13 cellular contexts compared by ENCODE assay signal in genomic region chr1:12159826-12160225, GRCh38. TPM values are rescaled to one million over a fixed set of nuclear protein-coding genes. Genes with fewer than 3 reads are reported as not detected.
DNase-seq lines count a peak whose midpoint lies in the region; ATAC-seq and TF ChIP-seq lines count a peak whose summit lies in the region.
"Had no signal": no experiment of that assay in that cellular context is flagged by ENCODE, and none has a peak within 500 bp of the region (broad histone marks: within the 10 kb centered on the region; RNA-seq: fewer than 3 reads in every experiment).

No MANE protein-coding gene starts in this region.

- no peak overlapping the region for H4K8ac ChIP-seq in trophoblast cell (ENCODE audit: low read depth, low read length)

- no peak overlapping the region for H2BK120ac ChIP-seq in trophoblast cell (ENCODE audit: insufficient read depth, low read length, poor library complexity)

- peak; percentile 48 for DNase-seq in activated CD8-positive, alpha-beta memory T cell treated with anti-CD3 and anti-CD28 coated beads, Interleukin-2, amount 50 U/mL, for 4 hours
- no peak for DNase-seq in activated CD8-positive, alpha-beta memory T cell treated with anti-CD3 and anti-CD28 coated beads for 24 hours
- peak; percentile 62 for DNase-seq in RPMI8226
- DNase-seq in activated naive CD8-positive, alpha-beta T cell treated with anti-CD3 and anti-CD28 coated beads, Interleukin-2, amount 50 U/mL, for 24 hours, result no peak
- peak; percentile 75 to 87 for DNase-seq in trophoblast cell
- no peak for DNase-seq in NCI-H187 (lab: John Stamatoyannopoulos, UW)
- no peak for DNase-seq in T1000 (lab: John Stamatoyannopoulos, UW)
- no peak for DNase-seq in erythroblast (lab: John Stamatoyannopoulos, UW)
- DNase-seq: ACHN, cortex of kidney, DND-41 had no signal

- no peak overlapping the region for H3K27ac ChIP-seq in trophoblast cell (ENCODE audit: low read depth, low read length)

- no peak overlapping the region for H3K4me3 ChIP-seq in trophoblast cell (ENCODE audit: low read depth, low read length)
- H3K4me3 ChIP-seq: upper lobe of left lung had no signal

- WGBS in trophoblast cell (ENCODE audit: extremely low coverage, insufficient coverage, insufficient read length), result no CpG with 5 or more reads among the region's 7 CpGs

- H3K4me2 ChIP-seq in trophoblast cell (ENCODE audit: low read length), result no peak overlapping the region
- H3K4me2 ChIP-seq: KMS-11 had no signal

- H3K4me1 ChIP-seq in trophoblast cell (ENCODE audit: control insufficient read depth in 1 of 2, insufficient read depth in 2 of 2, low read length in 2 of 2), result peaks cover 15 to 24% of the 10 kb centered on the region in 2 experiments

- H2BK5ac ChIP-seq in trophoblast cell (ENCODE audit: low read depth, low read length, poor library complexity), result no peak overlapping the region

- no peak overlapping the region for H4K12ac ChIP-seq in trophoblast cell (ENCODE audit: low read depth, low read length)

- no peaks in the 10 kb centered on the region for H3K9me3 Mint-ChIP-seq in activated naive CD8-positive, alpha-beta T cell treated with anti-CD3 and anti-CD28 coated beads, Interleukin-2, amount 50 U/mL, for 24 hours

- no peak overlapping the region for H2AFZ ChIP-seq in trophoblast cell (ENCODE audit: insufficient read depth, low read length, poor library complexity)

- TF ChIP-seq POLR2A in erythroblast (IDR thresholded peaks at IDR 0.05; ENCODE audit: low read length), result no peak

- no peaks in the 10 kb centered on the region for H3K36me3 Mint-ChIP-seq in activated naive CD8-positive, alpha-beta T cell treated with anti-CD3 and anti-CD28 coated beads, Interleukin-2, amount 50 U/mL, for 24 hours (ENCODE audit: low read depth)

- H2AK5ac ChIP-seq in trophoblast cell (ENCODE audit: low read length), result no peak overlapping the region

- H3K4ac ChIP-seq in trophoblast cell (ENCODE audit: low read depth, low read length), result no peak overlapping the region

- no peak for ATAC-seq in activated naive CD8-positive, alpha-beta T cell treated with anti-CD3 and anti-CD28 coated beads, Interleukin-2, amount 50 U/mL, for 24 hours

- no peaks in the 10 kb centered on the region for H3K79me2 ChIP-seq in trophoblast cell (ENCODE audit: control insufficient read depth, insufficient read depth, low read length, poor library complexity)

- peak overlapping the region; percentile 88 for H3K27ac Mint-ChIP-seq in activated naive CD8-positive, alpha-beta T cell treated with anti-CD3 and anti-CD28 coated beads, Interleukin-2, amount 50 U/mL, for 24 hours

- H3K4me3 Mint-ChIP-seq in activated naive CD8-positive, alpha-beta T cell treated with anti-CD3 and anti-CD28 coated beads, Interleukin-2, amount 50 U/mL, for 24 hours, result no peak overlapping the region

- H2BK12ac ChIP-seq in trophoblast cell (ENCODE audit: low read length), result no peak overlapping the region

- H3K27me3 ChIP-seq in trophoblast cell (ENCODE audit: insufficient read depth, low read length), result no peaks in the 10 kb centered on the region
- H3K27me3 ChIP-seq: upper lobe of left lung had no signal

- H3K9me3 ChIP-seq in trophoblast cell (ENCODE audit: insufficient read depth, low read depth, low read length), result peaks cover 4% of the 10 kb centered on the region
- H3K9me3 ChIP-seq: upper lobe of left lung had no signal

- H3K4me1 Mint-ChIP-seq in activated naive CD8-positive, alpha-beta T cell treated with anti-CD3 and anti-CD28 coated beads, Interleukin-2, amount 50 U/mL, for 24 hours, result peaks cover 93% of the 10 kb centered on the region

- no peak overlapping the region for H3K9ac ChIP-seq in trophoblast cell (ENCODE audit: low read length)
- H3K9ac ChIP-seq: KMS-11 had no signal

- no peak overlapping the region for H3K23ac ChIP-seq in trophoblast cell (ENCODE audit: low read length)

- H3K27me3 Mint-ChIP-seq in activated naive CD8-positive, alpha-beta T cell treated with anti-CD3 and anti-CD28 coated beads, Interleukin-2, amount 50 U/mL, for 24 hours, result no peaks in the 10 kb centered on the region

- no peak overlapping the region for H4K91ac ChIP-seq in trophoblast cell (ENCODE audit: low read depth, low read length)

- peaks cover 24% of the 10 kb centered on the region for H3K79me1 ChIP-seq in trophoblast cell (ENCODE audit: low read length)

- no peak overlapping the region for H3K18ac ChIP-seq in trophoblast cell (ENCODE audit: low read length)

- H3K36me3 ChIP-seq in trophoblast cell (ENCODE audit: control insufficient read depth in 1 of 2, insufficient read depth in 2 of 2, low read length in 2 of 2), result no peaks in the 10 kb centered on the region
- H3K36me3 ChIP-seq: upper lobe of left lung had no signal

- H3K14ac ChIP-seq in trophoblast cell (ENCODE audit: low read length), result no peak overlapping the region

RNA-seq across cellular contexts. Expression of gene TNFRSF1B, which starts 7.0 kb away (rescaled TPM):
- 239 and 247 TPM in 2 replicates for polyA plus RNA-seq in trophoblast cell (2013)

Comparison
In these comparisons a context has a peak if more than half of its experiments do, and no peak if none do; other contexts are left out.
1. DNase-seq: peak in activated CD8-positive, alpha-beta memory T cell treated with anti-CD3 and anti-CD28 coated beads, Interleukin-2, amount 50 U/mL, for 4 hours (single experiment), RPMI8226 (single experiment) and trophoblast cell (2 of 2); none in activated CD8-positive, alpha-beta memory T cell treated with anti-CD3 and anti-CD28 coated beads for 24 hours (single experiment), activated naive CD8-positive, alpha-beta T cell treated with anti-CD3 and anti-CD28 coated beads, Interleukin-2, amount 50 U/mL, for 24 hours (single experiment), NCI-H187 (0 of 2), T1000 (single experiment) and erythroblast (0 of 2).